Comparison of ENCODE assay signal across 1 cellular context in the genomic region with DNA sequence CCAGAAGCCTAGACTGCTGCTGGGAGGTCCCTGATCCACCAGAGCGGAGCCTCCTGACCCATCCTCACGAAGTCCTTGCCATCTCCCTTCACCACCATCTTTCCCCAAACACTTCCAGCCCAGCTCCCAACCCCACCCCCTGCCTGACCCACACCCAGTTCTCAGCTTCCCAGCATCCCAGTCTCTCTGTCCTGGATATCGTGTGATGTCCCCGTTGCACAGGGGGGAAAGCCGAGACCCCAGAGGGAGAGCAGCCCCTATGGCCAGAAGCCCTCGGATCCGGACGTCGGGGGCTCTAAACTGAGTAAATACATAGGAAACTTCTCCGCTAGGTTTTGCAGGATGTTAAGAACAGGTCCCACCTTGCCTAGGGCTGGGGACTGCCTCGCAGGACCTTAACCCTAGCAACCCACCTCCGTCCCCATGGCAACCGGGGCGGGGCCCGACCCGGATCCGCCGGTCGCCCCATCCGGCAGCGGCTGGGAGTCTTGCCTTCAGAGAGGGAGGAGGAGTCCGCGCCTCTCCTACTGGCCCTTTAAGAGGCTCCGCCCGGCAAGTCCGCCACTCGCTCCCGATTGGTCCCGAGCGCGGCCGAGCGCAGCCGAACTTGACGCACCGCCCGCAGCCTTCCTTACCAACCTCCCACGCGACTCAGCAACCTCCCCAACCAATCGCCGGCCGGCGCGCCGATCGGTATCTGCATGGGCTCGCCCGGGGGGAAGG.
A peak's percentile ranks its signal among the peaks of the same experiment; 100 is the strongest.
TF ChIP-seq lines count a peak whose summit lies in the region.

No MANE protein-coding gene starts in this region.

TF ChIP-seq in A549, 52 proteins besides CTCF, POLR2A, EP300 and RAD21:
- no peak for TF ChIP-seq REST (IDR thresholded peaks at IDR 0.05)
- peak; percentile 79 for TF ChIP-seq RFX5 (IDR thresholded peaks at IDR 0.05)
